Comparison of ENCODE assay signal across 19 cellular contexts in genomic region chr3:14519406-14519805, GRCh38. TPM values are rescaled to one million over a fixed set of nuclear protein-coding genes. Genes with fewer than 3 reads are reported as not detected.
"Had no signal": no experiment of that assay in that cellular context is flagged by ENCODE, and none has a peak within 500 bp of the region (broad histone marks: within the 10 kb centered on the region; RNA-seq: fewer than 3 reads in every experiment).

No MANE protein-coding gene starts in this region.

- H3K27me3 ChIP-seq: upper lobe of left lung had no signal

- H3K27me3 Mint-ChIP-seq: activated naive CD8-positive, alpha-beta T cell had no signal

- H3K4me1 Mint-ChIP-seq: activated CD4-positive, alpha-beta T cell treated with anti-CD3 and anti-CD28 coated beads, Interleukin-2, amount 10 ng/mL, durations not matched to agents 7 days and 5 days; natural killer cell; T-cell had no signal

- H3K36me3 Mint-ChIP-seq: activated naive CD8-positive, alpha-beta T cell; natural killer cell; T-cell had no signal

- DNase-seq: activated CD4-positive, alpha-beta T cell treated with anti-CD3 and anti-CD28 coated beads, Interleukin-2, amount 10 ng/mL, durations not matched to agents 7 days and 5 days; activated CD4-positive, CD25-positive, alpha-beta regulatory T cell treated with anti-CD3 and anti-CD28 coated beads, Interleukin-2, amount 50 U/mL, for 72 hours; activated CD8-positive, alpha-beta T cell treated with anti-CD3 and anti-CD28 coated beads, Interleukin-2, amount 10 ng/mL, durations not matched to agents 7 days and 5 days; amniotic stem cell; cerebellar nuclear complex; cortex of kidney; mammary epithelial cell; midbrain; natural killer cell; stimulated activated CD4-positive, alpha-beta T cell treated with anti-CD3 and anti-CD28 coated beads, Interleukin-4, amount 100 ng/mL, for 24 hours; stimulated activated naive CD4-positive, alpha-beta T cell treated with Interleukin-2 at 50 U/mL for 16 hours; T-cell; upper lobe of left lung had no signal

- H3K9me3 Mint-ChIP-seq: activated CD4-positive, alpha-beta T cell treated with anti-CD3 and anti-CD28 coated beads, Interleukin-2, amount 10 ng/mL, durations not matched to agents 7 days and 5 days; activated T-helper 1 cell treated with anti-CD3 and anti-CD28 coated beads, Interleukin-12 subunit alpha, Interleukin-12 subunit beta, Interleukin-2, Interleukin-4 antibody, amounts not matched to agents 30 ng/mL and 10 ng/mL and 1 ng/mL, durations not matched to agents 14 hours and 24 hours and 36 hours; natural killer cell; T-cell; T-helper 2 cell treated with Interferon-gamma antibody and Interleukin-4, amounts not matched to agents 5 μg/mL and 100 μg/mL, for 36 hours had no signal

- H3K4me1 ChIP-seq: upper lobe of left lung had no signal

- H3K4me3 Mint-ChIP-seq: activated CD4-positive, alpha-beta T cell treated with anti-CD3 and anti-CD28 coated beads, Interleukin-2, amount 10 ng/mL, durations not matched to agents 7 days and 5 days; activated CD8-positive, alpha-beta T cell treated with anti-CD3 and anti-CD28 coated beads, Interleukin-2, amount 10 ng/mL, durations not matched to agents 7 days and 5 days; activated naive CD8-positive, alpha-beta T cell; activated T-helper 1 cell treated with anti-CD3 and anti-CD28 coated beads, Interleukin-12 subunit alpha, Interleukin-12 subunit beta, Interleukin-2, Interleukin-4 antibody, amounts not matched to agents 30 ng/mL and 10 ng/mL and 1 ng/mL, durations not matched to agents 14 hours and 24 hours and 36 hours; natural killer cell; T-cell; T-helper 2 cell treated with Interferon-gamma antibody and Interleukin-4, amounts not matched to agents 5 μg/mL and 100 μg/mL, for 36 hours had no signal

- H3K9me3 ChIP-seq: upper lobe of left lung had no signal

- H3K36me3 ChIP-seq: upper lobe of left lung had no signal

- H3K4me3 ChIP-seq: upper lobe of left lung had no signal

- H3K27ac ChIP-seq: upper lobe of left lung, VCaP had no signal

- H3K27ac Mint-ChIP-seq: activated CD4-positive, alpha-beta T cell treated with anti-CD3 and anti-CD28 coated beads, Interleukin-2, amount 10 ng/mL, durations not matched to agents 7 days and 5 days; activated CD8-positive, alpha-beta T cell treated with anti-CD3 and anti-CD28 coated beads, Interleukin-2, amount 10 ng/mL, durations not matched to agents 7 days and 5 days; activated naive CD8-positive, alpha-beta T cell; activated T-helper 1 cell treated with anti-CD3 and anti-CD28 coated beads, Interleukin-12 subunit alpha, Interleukin-12 subunit beta, Interleukin-2, Interleukin-4 antibody, amounts not matched to agents 30 ng/mL and 10 ng/mL and 1 ng/mL, durations not matched to agents 14 hours and 24 hours and 36 hours; natural killer cell; T-cell; T-helper 2 cell treated with Interferon-gamma antibody and Interleukin-4, amounts not matched to agents 5 μg/mL and 100 μg/mL, for 36 hours had no signal

RNA-seq across cellular contexts. Expression of gene GRIP2, which starts 20.7 kb away (rescaled TPM):
- total RNA-seq: activated CD8-positive, alpha-beta T cell treated with anti-CD3 and anti-CD28 coated beads, Interleukin-2, amount 10 ng/mL, durations not matched to agents 7 days and 5 days; activated T-helper 1 cell treated with anti-CD3 and anti-CD28 coated beads, Interleukin-12 subunit alpha, Interleukin-12 subunit beta, Interleukin-2, Interleukin-4 antibody, amounts not matched to agents 30 ng/mL and 10 ng/mL and 1 ng/mL, durations not matched to agents 14 hours and 24 hours and 36 hours; epithelial cell of proximal tubule; kidney epithelial cell; natural killer cell had no signal
